ENCODE assay signal across 22 cellular contexts in the genomic region with DNA sequence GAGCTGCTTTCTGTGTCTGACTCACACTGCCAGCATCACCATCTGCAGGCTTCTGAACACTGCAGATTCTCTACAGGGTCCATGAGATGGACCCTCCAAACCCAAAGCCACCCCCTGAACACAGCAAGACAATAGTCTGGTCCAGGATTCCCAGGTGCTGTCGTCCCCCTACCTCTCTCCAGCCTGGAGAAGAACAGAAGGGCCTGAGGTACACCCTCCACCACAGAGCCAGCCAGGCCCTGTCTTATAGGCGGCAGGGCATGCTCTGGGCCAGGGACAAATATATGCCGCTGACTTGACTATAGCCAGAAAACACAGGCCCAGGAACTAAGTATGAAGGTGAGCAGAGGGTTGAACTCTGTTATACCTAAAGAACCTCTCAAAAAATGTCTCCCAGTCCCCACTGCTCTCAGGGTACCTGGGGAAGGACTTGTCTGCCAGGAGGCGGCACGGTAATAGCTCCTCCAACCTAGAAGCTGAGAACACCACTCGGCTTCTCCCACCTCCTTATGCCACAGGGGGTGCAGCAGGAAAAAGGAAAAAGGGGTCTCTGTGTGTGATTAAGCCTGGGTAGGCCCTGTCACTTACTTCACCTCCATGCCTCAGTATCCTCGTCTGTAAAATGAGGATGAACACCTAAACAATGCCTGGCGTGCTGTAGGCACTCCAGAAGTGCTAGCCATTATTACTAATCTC.
DNase-seq lines count a peak whose midpoint lies in the region; ATAC-seq and TF ChIP-seq lines count a peak whose summit lies in the region.
"Had no signal": no experiment of that assay in that cellular context is flagged by ENCODE, and none has a peak within 500 bp of the region (broad histone marks: within the 10 kb centered on the region; RNA-seq: fewer than 3 reads in every experiment).

No MANE protein-coding gene starts in this region.

- no peaks in the 10 kb centered on the region for H3K36me3 ChIP-seq in colonic mucosa
- H3K36me3 ChIP-seq: BLaER1 treated with 17β-estradiol and CSF1 and Interleukin-3, amounts not matched to agents 10 nM and 100 nM; brain microvascular endothelial cell; HAP-1; MG63 had no signal

- H3K9me3 ChIP-seq in colonic mucosa = no peaks in the 10 kb centered on the region
- H3K9me3 ChIP-seq: BLaER1 treated with 17β-estradiol and CSF1 and Interleukin-3, amounts not matched to agents 10 nM and 100 nM; HAP-1; heart right ventricle; MG63; tibial artery had no signal

- no peak overlapping the region for H3K27ac ChIP-seq in colonic mucosa
- H3K27ac ChIP-seq: BLaER1 treated with 17β-estradiol and CSF1 and Interleukin-3, amounts not matched to agents 10 nM and 100 nM; brain microvascular endothelial cell; foreskin keratinocyte; heart right ventricle; tibial artery had no signal

- ATAC-seq in HG02759 (IDR thresholded peaks at IDR 0.05; ENCODE audit: unreplicated experiment) (peak; percentile 24), HG02623 (IDR thresholded peaks at IDR 0.05; ENCODE audit: unreplicated experiment) (no peak)
- ATAC-seq: esophagus mucosa had no signal

- H3K4me1 ChIP-seq in colonic mucosa = no peaks in the 10 kb centered on the region
- H3K4me1 ChIP-seq: foreskin keratinocyte, HAP-1 had no signal

- H3K27me3 ChIP-seq in colonic mucosa = no peaks in the 10 kb centered on the region
- H3K27me3 ChIP-seq: BLaER1 treated with 17β-estradiol and CSF1 and Interleukin-3, amounts not matched to agents 10 nM and 100 nM; brain microvascular endothelial cell; foreskin keratinocyte; heart right ventricle; MG63; tibial artery had no signal

- H3K9ac ChIP-seq in colonic mucosa (ENCODE audit: low read depth in 2 of 2, low read length in 2 of 2) = no peak overlapping the region
- H3K9ac ChIP-seq: BLaER1 treated with 17β-estradiol and CSF1 and Interleukin-3, amounts not matched to agents 10 nM and 100 nM had no signal

- DNase-seq in D341Med (ENCODE audit: low spot score) (peak; percentile 36), colonic mucosa (peak; percentile 14), mucosa of gallbladder (ENCODE audit: low spot score) (peak; percentile 6), SW 1271 (lab: John Stamatoyannopoulos, UW) (no peak), NCI-H2081 (lab: John Stamatoyannopoulos, UW) (no peak)
- DNase-seq in effector CD8-positive, alpha-beta T cell (lab: John Stamatoyannopoulos, UW) = no peak
- DNase-seq: activated naive CD4-positive, alpha-beta T cell; COR-L47; foreskin keratinocyte; heart right ventricle; MG63; NCI-H1436 treated with DMSO at 0.1 percent for 48 hours; occipital lobe; stimulated activated naive CD4-positive, alpha-beta T cell treated with Interleukin-2 at 50 U/mL for 16 hours; T1000 had no signal

- TF ChIP-seq CTCF in colonic mucosa (IDR thresholded peaks at IDR 0.05) = no peak

- intact Hi-C loops in colonic mucosa (cut with DNase I) = loop anchor here (2.0 to 5.0 kb wide), 2 partner anchors 169 to 184 kb away; no protein-coding TSS in a partner anchor

- no peak overlapping the region for H3K4me3 ChIP-seq in colonic mucosa
- H3K4me3 ChIP-seq: BLaER1 treated with 17β-estradiol and CSF1 and Interleukin-3, amounts not matched to agents 10 nM and 100 nM; HAP-1; heart right ventricle; MG63; tibial artery had no signal

Comparison
In these comparisons a context has a peak if more than half of its experiments do, and no peak if none do; other contexts are left out.
1. DNase-seq: peak in D341Med (single experiment), colonic mucosa (single experiment) and mucosa of gallbladder (single experiment); none in SW 1271 (0 of 2), effector CD8-positive, alpha-beta T cell (single experiment) and NCI-H2081 (0 of 2).